ENCODE assay signal across 19 cellular contexts in genomic region chr5:33284681-33285080, GRCh38.
"Had no signal": no experiment of that assay in that cellular context is flagged by ENCODE, and none has a peak within 500 bp of the region (broad histone marks: within the 10 kb centered on the region; RNA-seq: fewer than 3 reads in every experiment).

No MANE protein-coding gene starts in this region.

- H2AFZ ChIP-seq: hepatocyte had no signal

- H3K4me1 ChIP-seq: vagina had no signal

- FAIRE-seq: endometrium had no signal

- ATAC-seq: left colon; sciatic nerve; stimulated activated effector memory CD8-positive, alpha-beta T cell treated with anti-CD3 and anti-CD28 coated beads, Interleukin-12 subunit alpha, Interleukin-12 subunit beta, amount 100 ng/mL, for 72 hours; stimulated activated naive CD8-positive, alpha-beta T cell treated with anti-CD3 and anti-CD28 coated beads, Interleukin-15, Interleukin-2, amounts not matched to agents 100 U/mL and 50 U/mL, for 24 hours; upper lobe of right lung had no signal

- H3K4me3 Mint-ChIP-seq: naive B cell; nephron; stimulated activated effector memory CD8-positive, alpha-beta T cell treated with anti-CD3 and anti-CD28 coated beads, Interleukin-12 subunit alpha, Interleukin-12 subunit beta, amount 100 ng/mL, for 72 hours had no signal

- H3K36me3 Mint-ChIP-seq: naive B cell; stimulated activated effector memory CD8-positive, alpha-beta T cell treated with anti-CD3 and anti-CD28 coated beads, Interleukin-12 subunit alpha, Interleukin-12 subunit beta, amount 100 ng/mL, for 72 hours had no signal

- DNase-seq: effector memory CD4-positive, alpha-beta T cell; foreskin melanocyte; head of caudate nucleus; left colon; mesendoderm; naive B cell; posterior cingulate gyrus; stimulated activated CD8-positive, alpha-beta memory T cell treated with anti-CD3 and anti-CD28 coated beads, Interleukin-4, amount 100 ng/mL, for 48 hours; stimulated activated naive CD8-positive, alpha-beta T cell treated with anti-CD3 and anti-CD28 coated beads, Interleukin-15, Interleukin-2, amounts not matched to agents 100 U/mL and 50 U/mL, for 24 hours; upper lobe of right lung had no signal

- H3K36me3 ChIP-seq: esophagus muscularis mucosa, tibial nerve, upper lobe of right lung, vagina had no signal

- H3K27me3 Mint-ChIP-seq: naive B cell had no signal

- H3K4me3 ChIP-seq: esophagus muscularis mucosa, hepatocyte, tibial nerve, upper lobe of right lung, vagina had no signal

- H3K27me3 ChIP-seq: esophagus muscularis mucosa, hepatocyte, tibial nerve, upper lobe of right lung, vagina had no signal

- H3K9me3 Mint-ChIP-seq: nephron; stimulated activated effector memory CD8-positive, alpha-beta T cell treated with anti-CD3 and anti-CD28 coated beads, Interleukin-12 subunit alpha, Interleukin-12 subunit beta, amount 100 ng/mL, for 72 hours had no signal

- H3K79me2 ChIP-seq: hepatocyte had no signal

- H3K4me1 Mint-ChIP-seq: naive B cell; stimulated activated effector memory CD8-positive, alpha-beta T cell treated with anti-CD3 and anti-CD28 coated beads, Interleukin-12 subunit alpha, Interleukin-12 subunit beta, amount 100 ng/mL, for 72 hours had no signal

- H3K27ac Mint-ChIP-seq: stimulated activated effector memory CD8-positive, alpha-beta T cell treated with anti-CD3 and anti-CD28 coated beads, Interleukin-12 subunit alpha, Interleukin-12 subunit beta, amount 100 ng/mL, for 72 hours had no signal

- H3K27ac ChIP-seq: epithelial cell of prostate, esophagus muscularis mucosa, hepatocyte, tibial nerve, upper lobe of right lung, vagina had no signal

- H3K9me3 ChIP-seq: esophagus muscularis mucosa, tibial nerve, upper lobe of right lung, vagina had no signal

- H3K4me2 ChIP-seq: hepatocyte had no signal
